Comparison of ENCODE assay signal across 21 cellular contexts in the genomic region with DNA sequence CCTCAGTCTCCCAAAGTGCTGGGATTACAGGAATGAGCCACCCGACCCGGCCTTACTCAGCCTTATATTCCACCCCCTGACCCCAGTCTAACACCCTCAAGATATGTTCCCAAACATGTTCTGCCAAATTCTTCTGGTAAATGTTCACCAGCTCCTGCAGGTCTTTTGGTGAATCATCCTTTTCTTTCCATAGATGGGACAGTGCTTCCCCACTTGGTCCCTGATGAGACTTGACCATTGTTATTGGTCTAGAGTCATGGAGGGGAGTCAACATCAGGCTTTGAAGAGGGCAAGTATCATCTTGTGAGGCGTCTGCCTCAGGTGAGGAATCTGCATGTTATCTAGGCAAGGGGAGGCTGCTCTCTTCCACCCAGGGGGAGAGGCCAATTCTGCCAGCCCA. TPM values are rescaled to one million over a fixed set of nuclear protein-coding genes. Genes with fewer than 3 reads are reported as not detected.
"Had no signal": no experiment of that assay in that cellular context is flagged by ENCODE, and none has a peak within 500 bp of the region (broad histone marks: within the 10 kb centered on the region; RNA-seq: fewer than 3 reads in every experiment).

No MANE protein-coding gene starts in this region.

- H3K27ac Mint-ChIP-seq: activated CD8-positive, alpha-beta T cell treated with anti-CD3 and anti-CD28 coated beads, Interleukin-2, amount 10 ng/mL, durations not matched to agents 7 days and 5 days; activated naive CD4-positive, alpha-beta T cell treated with anti-CD3 and anti-CD28 coated beads, Interleukin-2, amount 50 U/mL, for 24 hours; T-helper 1 cell treated with Interleukin-12 subunit alpha and Interleukin-12 subunit beta and Interleukin-4 antibody, amounts not matched to agents 30 μg/mL and 1 μg/mL, for 36 hours had no signal

- H3K4me3 Mint-ChIP-seq: activated CD8-positive, alpha-beta T cell treated with anti-CD3 and anti-CD28 coated beads, Interleukin-2, amount 10 ng/mL, durations not matched to agents 7 days and 5 days; activated naive CD4-positive, alpha-beta T cell treated with anti-CD3 and anti-CD28 coated beads, Interleukin-2, amount 50 U/mL, for 24 hours; T-helper 1 cell treated with Interleukin-12 subunit alpha and Interleukin-12 subunit beta and Interleukin-4 antibody, amounts not matched to agents 30 μg/mL and 1 μg/mL, for 36 hours had no signal

- H3K27me3 ChIP-seq: brain microvascular endothelial cell, Peyer's patch had no signal

- H3K9me3 Mint-ChIP-seq: activated naive CD4-positive, alpha-beta T cell treated with anti-CD3 and anti-CD28 coated beads, Interleukin-2, amount 50 U/mL, for 24 hours; T-helper 1 cell treated with Interleukin-12 subunit alpha and Interleukin-12 subunit beta and Interleukin-4 antibody, amounts not matched to agents 30 μg/mL and 1 μg/mL, for 36 hours had no signal

- DNase-seq: activated CD4-positive, alpha-beta T cell treated with anti-CD3 and anti-CD28 coated beads for 48 hours; activated CD4-positive, alpha-beta T cell treated with anti-CD3 and anti-CD28 coated beads, Interleukin-2, amount 50 U/mL, for 4 hours; activated CD4-positive, CD25-positive, alpha-beta regulatory T cell treated with anti-CD3 and anti-CD28 coated beads, Interleukin-2, amount 50 U/mL, for 72 hours; activated CD8-positive, alpha-beta memory T cell treated with anti-CD3 and anti-CD28 coated beads, Interleukin-2, amount 50 U/mL, for 48 hours; activated CD8-positive, alpha-beta T cell treated with anti-CD3 and anti-CD28 coated beads, Interleukin-2, amount 10 ng/mL, durations not matched to agents 7 days and 5 days; activated effector memory CD4-positive, alpha-beta T cell treated with Interleukin-2 at 50 U/mL for 16 hours; activated naive CD4-positive, alpha-beta T cell; activated T-cell treated with anti-CD3 and anti-CD28 coated beads, Interleukin-2, amount 50 U/mL, for 1 hour; amygdala; brain microvascular endothelial cell; Karpas-422; NCI-H1105 treated with DMSO at 0.1 percent for 48 hours; NCI-H1436 treated with DMSO at 0.1 percent for 48 hours; NCI-H187 treated with DMSO at 0.1 percent for 48 hours; NCI-H2081 treated with DMSO at 0.1 percent for 48 hours; NCI-H446; NCI-H524; Peyer's patch; SHP77 treated with DMSO at 0.1 percent for 48 hours had no signal

- H3K27ac ChIP-seq: brain microvascular endothelial cell, Peyer's patch had no signal

- ATAC-seq: activated CD8-positive, alpha-beta T cell treated with anti-CD3 and anti-CD28 coated beads, Interleukin-2, amount 10 ng/mL, durations not matched to agents 7 days and 5 days had no signal

- H3K4me1 ChIP-seq: Peyer's patch had no signal

- H3K9me3 ChIP-seq: Peyer's patch had no signal

- H3K4me1 Mint-ChIP-seq: activated naive CD4-positive, alpha-beta T cell treated with anti-CD3 and anti-CD28 coated beads, Interleukin-2, amount 50 U/mL, for 24 hours had no signal

- H3K4me3 ChIP-seq: Peyer's patch had no signal

- H3K36me3 ChIP-seq: brain microvascular endothelial cell, Peyer's patch had no signal

RNA-seq across cellular contexts. Expression of gene SLC4A1, which starts 30.0 kb away (rescaled TPM):
- total RNA-seq: activated CD8-positive, alpha-beta T cell treated with anti-CD3 and anti-CD28 coated beads, Interleukin-2, amount 10 ng/mL, durations not matched to agents 7 days and 5 days; Peyer's patch had no signal
